11 cellular contexts compared by ENCODE assay signal in the genomic region with DNA sequence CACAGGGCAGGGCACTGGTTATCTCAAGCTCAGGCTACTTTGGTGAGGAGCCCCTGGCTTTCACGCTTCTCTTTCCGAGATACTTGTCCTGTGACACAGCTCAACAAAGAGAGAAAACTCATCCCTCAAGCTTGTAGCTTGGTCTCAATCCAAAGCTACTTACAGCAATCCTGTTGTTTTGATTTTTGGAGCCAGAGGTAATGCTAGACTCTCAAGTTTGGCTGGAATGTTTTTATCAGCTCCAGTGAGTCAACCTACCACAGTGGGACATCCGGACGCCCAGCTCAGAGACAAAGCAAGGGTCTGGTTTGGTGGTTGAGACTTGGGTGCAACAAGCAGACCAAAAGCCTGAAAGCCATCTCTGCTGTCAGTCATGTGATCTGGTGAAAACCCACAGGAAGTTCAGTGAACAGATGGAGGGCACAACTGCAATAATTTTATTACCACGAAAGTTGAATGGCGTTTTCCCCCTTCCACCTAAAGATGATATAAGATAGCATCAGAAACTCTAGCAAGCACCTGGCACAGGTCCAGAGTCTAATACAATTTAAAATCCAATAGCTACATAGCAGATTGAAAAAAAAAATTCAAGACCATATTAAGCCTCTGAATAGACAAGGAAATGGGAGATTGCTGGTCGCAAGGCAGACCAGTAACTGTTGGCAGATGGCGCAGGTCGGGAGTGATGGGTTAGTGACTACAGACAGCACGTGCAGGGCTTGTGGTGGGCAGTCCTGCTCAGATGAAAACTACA.
DNase-seq lines count a peak whose midpoint lies in the region; ATAC-seq and TF ChIP-seq lines count a peak whose summit lies in the region.
"Had no signal": no experiment of that assay in that cellular context is flagged by ENCODE, and none has a peak within 500 bp of the region (broad histone marks: within the 10 kb centered on the region; RNA-seq: fewer than 3 reads in every experiment).

No MANE protein-coding gene starts in this region.

- H3K27ac ChIP-seq in gastroesophageal sphincter (peak overlapping the region in 3 of 4 donors; percentile 40 to 54 (median 46)), urinary bladder (ENCODE audit: low read depth) (peak overlapping the region; percentile 66), substantia nigra (ENCODE audit: low read depth, low read length, poor library complexity, severe bottlenecking) (no peak overlapping the region)
- H3K27ac ChIP-seq: upper lobe of left lung had no signal

- no peaks in the 10 kb centered on the region for H3K27me3 Mint-ChIP-seq in activated naive CD4-positive, alpha-beta T cell treated with anti-CD3 and anti-CD28 coated beads, Interleukin-2, amount 50 U/mL, for 24 hours
- H3K27me3 Mint-ChIP-seq in activated naive CD4-positive, alpha-beta T cell treated with anti-CD3 and anti-CD28 coated beads for 36 hours (ENCODE audit: low read depth) = no peaks in the 10 kb centered on the region

- peaks cover 0 to 4% of the 10 kb centered on the region in 2 donors for H3K36me3 ChIP-seq in gastroesophageal sphincter
- H3K36me3 ChIP-seq in urinary bladder (ENCODE audit: insufficient read depth) = no peaks in the 10 kb centered on the region
- H3K36me3 ChIP-seq: upper lobe of left lung had no signal

- H3K9me3 Mint-ChIP-seq in activated naive CD4-positive, alpha-beta T cell treated with anti-CD3 and anti-CD28 coated beads, Interleukin-2, amount 50 U/mL, for 24 hours = no peaks in the 10 kb centered on the region
- no peaks in the 10 kb centered on the region for H3K9me3 Mint-ChIP-seq in activated naive CD4-positive, alpha-beta T cell treated with anti-CD3 and anti-CD28 coated beads for 36 hours

- no peak for DNase-seq in activated naive CD4-positive, alpha-beta T cell treated with anti-CD3 and anti-CD28 coated beads for 36 hours
- DNase-seq in substantia nigra (lab: John Stamatoyannopoulos, UW) (no peak), left lobe of liver (ENCODE audit: low spot score) (no peak)
- DNase-seq in effector CD4-positive, alpha-beta T cell = no peak
- DNase-seq: heart right ventricle, upper lobe of left lung had no signal

- no peak overlapping the region for H3K27ac Mint-ChIP-seq in activated naive CD4-positive, alpha-beta T cell treated with anti-CD3 and anti-CD28 coated beads, Interleukin-2, amount 50 U/mL, for 24 hours
- H3K27ac Mint-ChIP-seq in activated naive CD4-positive, alpha-beta T cell treated with anti-CD3 and anti-CD28 coated beads for 36 hours = no peak overlapping the region

- H3K27me3 ChIP-seq in gastroesophageal sphincter = no peaks in the 10 kb centered on the region
- H3K27me3 ChIP-seq: heart right ventricle, upper lobe of left lung had no signal

- no peaks in the 10 kb centered on the region for H3K9me3 ChIP-seq in gastroesophageal sphincter
- H3K9me3 ChIP-seq: heart right ventricle, upper lobe of left lung had no signal

- peaks cover 53% of the 10 kb centered on the region for H3K4me1 Mint-ChIP-seq in activated naive CD4-positive, alpha-beta T cell treated with anti-CD3 and anti-CD28 coated beads, Interleukin-2, amount 50 U/mL, for 24 hours
- H3K4me1 Mint-ChIP-seq in activated naive CD4-positive, alpha-beta T cell treated with anti-CD3 and anti-CD28 coated beads for 36 hours (ENCODE audit: low read depth) = peaks cover 36% of the 10 kb centered on the region

- no peaks in the 10 kb centered on the region for H3K36me3 Mint-ChIP-seq in activated naive CD4-positive, alpha-beta T cell treated with anti-CD3 and anti-CD28 coated beads, Interleukin-2, amount 50 U/mL, for 24 hours
- peaks cover 3% of the 10 kb centered on the region for H3K36me3 Mint-ChIP-seq in activated naive CD4-positive, alpha-beta T cell treated with anti-CD3 and anti-CD28 coated beads for 36 hours (ENCODE audit: low read depth)

- 54 to 67% methylated on average over 6 to 8 of the region's 10 CpGs for WGBS in gastroesophageal sphincter (ENCODE audit: low coverage in 1 of 2), 2 donors
- WGBS in urinary bladder = 45% methylated on average over 10 of the region's 10 CpGs

- intact Hi-C loops in activated naive CD4-positive, alpha-beta T cell treated with anti-CD3 and anti-CD28 coated beads for 36 hours (cut with micrococcal nuclease) = no loop called here

- peak overlapping the region; percentile 17 for H3K4me3 Mint-ChIP-seq in activated naive CD4-positive, alpha-beta T cell treated with anti-CD3 and anti-CD28 coated beads, Interleukin-2, amount 50 U/mL, for 24 hours
- no peak overlapping the region for H3K4me3 Mint-ChIP-seq in activated naive CD4-positive, alpha-beta T cell treated with anti-CD3 and anti-CD28 coated beads for 36 hours

- H3K4me3 ChIP-seq in gastroesophageal sphincter (no peak overlapping the region), urinary bladder (ENCODE audit: low read depth, low read length) (no peak overlapping the region)
- H3K4me3 ChIP-seq: heart right ventricle, upper lobe of left lung had no signal

- no peak for TF ChIP-seq CTCF in gastroesophageal sphincter (IDR thresholded peaks at IDR 0.05)

- peaks cover 0 to 19% (median 6%) of the 10 kb centered on the region in 3 donors for H3K4me1 ChIP-seq in gastroesophageal sphincter
- H3K4me1 ChIP-seq in urinary bladder (ENCODE audit: insufficient read depth) = no peaks in the 10 kb centered on the region

- ATAC-seq in SK-N-SH treated with all-trans-retinoic acid at 6 μM for 48 hours (peak; percentile 86), gastroesophageal sphincter (peak; percentile 31), left lobe of liver (no peak)
- ATAC-seq: Panc1 had no signal

- TF ChIP-seq POLR2A in gastroesophageal sphincter (IDR thresholded peaks at IDR 0.05) = no peak

- no peak for TF ChIP-seq EP300 in gastroesophageal sphincter (IDR thresholded peaks at IDR 0.05)

- CTCF ChIA-PET in activated naive CD4-positive, alpha-beta T cell treated with anti-CD3 and anti-CD28 coated beads for 36 hours (lab: Charles Lee) = interaction anchor here (0.6 to 1.3 kb wide), 2 partner anchors 31 to 363 kb away, joined by 3 to 7 read pairs; no protein-coding TSS in a partner anchor

TF ChIP-seq in SK-N-SH treated with all-trans-retinoic acid at 6 μM for 48 hours, 23 proteins besides CTCF, POLR2A, EP300 and RAD21 (continues in another document):
- no peak for TF ChIP-seq ZFP30 (CRISPR knock-in tag; IDR thresholded peaks at IDR 0.05)
- no peak for TF ChIP-seq TOX (CRISPR knock-in tag; IDR thresholded peaks at IDR 0.05; ENCODE audit: borderline replicate concordance)
- TF ChIP-seq OSR1 (CRISPR knock-in tag; IDR thresholded peaks at IDR 0.05) = no peak
- TF ChIP-seq ZNF8 (CRISPR knock-in tag; IDR thresholded peaks at IDR 0.05) = 0 out of 2 replicates have a peak, but pooled peaks have one; percentile 50
- peak; percentile 18; the same call in 1 of the 2 replicates for TF ChIP-seq CREB5 (CRISPR knock-in tag; IDR thresholded peaks at IDR 0.05; ENCODE audit: low read depth)
- TF ChIP-seq CSRNP3 (CRISPR knock-in tag; IDR thresholded peaks at IDR 0.05) = peak; percentile 45; the same call in 1 of the 2 replicates
- TF ChIP-seq ZFP3 (CRISPR knock-in tag; IDR thresholded peaks at IDR 0.05) = peak; percentile 79
- TF ChIP-seq RARB (CRISPR knock-in tag; IDR thresholded peaks at IDR 0.05) = no peak
- TF ChIP-seq PPARA (CRISPR knock-in tag; IDR thresholded peaks at IDR 0.05; ENCODE audit: borderline replicate concordance) = no peak
- no peak for TF ChIP-seq CSDC2 (CRISPR knock-in tag; IDR thresholded peaks at IDR 0.05)
- TF ChIP-seq ZNF70 (CRISPR knock-in tag; IDR thresholded peaks at IDR 0.05) = no peak
- TF ChIP-seq ESRRG (CRISPR knock-in tag; IDR thresholded peaks at IDR 0.05) = no peak
- no peak for TF ChIP-seq ZNF565 (CRISPR knock-in tag; conservative IDR thresholded peaks at IDR 0.05; ENCODE audit: low read depth)
- 0 out of 2 replicates have a peak, but pooled peaks have one; percentile 14 for TF ChIP-seq SNAI2 (CRISPR knock-in tag; IDR thresholded peaks at IDR 0.05)
- peak; percentile 70; the same call in 1 of the 2 replicates for TF ChIP-seq TCF4 (CRISPR knock-in tag; IDR thresholded peaks at IDR 0.05; ENCODE audit: borderline replicate concordance)
- no peak for TF ChIP-seq GLIS3 (CRISPR knock-in tag; IDR thresholded peaks at IDR 0.05)
